32 cellular contexts compared by ENCODE assay signal in the genomic region with DNA sequence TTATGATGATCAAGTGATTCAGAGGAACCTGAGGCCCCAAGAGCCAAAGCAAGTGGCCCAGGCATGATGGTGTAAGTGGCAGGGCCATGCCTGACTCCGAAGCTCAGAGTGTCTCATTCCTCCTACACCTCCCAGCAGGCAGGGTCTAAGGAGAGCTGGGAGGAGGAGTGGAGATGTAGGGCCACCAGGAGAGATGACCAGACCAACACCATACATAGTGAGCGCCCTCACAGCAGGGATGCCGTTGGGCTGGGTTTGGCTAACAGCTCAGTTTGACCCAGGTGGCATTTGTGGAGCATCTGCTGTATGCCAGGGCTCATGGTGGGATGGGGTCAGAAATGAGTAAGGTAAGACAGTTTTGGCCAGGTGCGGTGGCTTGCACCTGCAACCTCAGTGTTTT.
"Had no signal": no experiment of that assay in that cellular context is flagged by ENCODE, and none has a peak within 500 bp of the region (broad histone marks: within the 10 kb centered on the region; RNA-seq: fewer than 3 reads in every experiment).

No MANE protein-coding gene starts in this region.

- H3K4me1 Mint-ChIP-seq: activated B cell treated with CpG ODN at 0.5 μM for 24 hours; activated CD4-positive, alpha-beta memory T cell treated with anti-CD3 and anti-CD28 coated beads, Interleukin-2, amount 10 ng/mL, durations not matched to agents 7 days and 5 days; activated CD4-positive, alpha-beta T cell treated with anti-CD3 and anti-CD28 coated beads, Interleukin-2, amount 10 ng/mL, durations not matched to agents 7 days and 5 days; activated naive CD4-positive, alpha-beta T cell treated with anti-CD3 and anti-CD28 coated beads, Interleukin-2, amount 10 ng/mL, durations not matched to agents 7 days and 5 days; activated naive CD8-positive, alpha-beta T cell treated with anti-CD3 and anti-CD28 coated beads, Interleukin-2, amount 10 ng/mL, durations not matched to agents 7 days and 5 days; brain; T-cell had no signal

- DNase-seq: activated B cell treated with CpG ODN at 0.5 μM for 24 hours; activated CD4-positive, alpha-beta memory T cell treated with anti-CD3 and anti-CD28 coated beads, Interleukin-2, amount 10 ng/mL, durations not matched to agents 7 days and 5 days; activated CD4-positive, alpha-beta T cell treated with anti-CD3 and anti-CD28 coated beads for 1 hour; activated CD4-positive, alpha-beta T cell treated with anti-CD3 and anti-CD28 coated beads for 4 hours; activated CD4-positive, alpha-beta T cell treated with anti-CD3 and anti-CD28 coated beads, Interleukin-2, amount 10 ng/mL, durations not matched to agents 7 days and 5 days; activated CD4-positive, alpha-beta T cell treated with anti-CD3 and anti-CD28 coated beads, Interleukin-2, amount 50 U/mL, for 4 hours; activated CD8-positive, alpha-beta memory T cell treated with anti-CD3 and anti-CD28 coated beads, Interleukin-2, amount 50 U/mL, for 48 hours; activated gamma-delta T cell; activated naive CD4-positive, alpha-beta T cell; activated naive CD4-positive, alpha-beta T cell treated with anti-CD3 and anti-CD28 coated beads, Interleukin-2, amount 10 ng/mL, durations not matched to agents 7 days and 5 days; activated naive CD8-positive, alpha-beta T cell treated with anti-CD3 and anti-CD28 coated beads, Interleukin-2, amount 10 ng/mL, durations not matched to agents 7 days and 5 days; activated T-cell treated with anti-CD3 and anti-CD28 coated beads for 4 hours; activated T-cell treated with anti-CD3 and anti-CD28 coated beads, Interleukin-2, amount 50 U/mL, for 24 hours; activated T-cell treated with anti-CD3 and anti-CD28 coated beads, Interleukin-2, amount 50 U/mL, for 72 hours; central memory CD4-positive, alpha-beta T cell; cerebellar nuclear complex; colonic mucosa; effector CD8-positive, alpha-beta T cell; foreskin fibroblast; head of caudate nucleus; T-cell; T1000; WERI-Rb-1 had no signal

- H3K4me3 Mint-ChIP-seq: activated B cell treated with CpG ODN at 0.5 μM for 24 hours; activated CD4-positive, alpha-beta memory T cell treated with anti-CD3 and anti-CD28 coated beads, Interleukin-2, amount 10 ng/mL, durations not matched to agents 7 days and 5 days; activated CD4-positive, alpha-beta T cell treated with anti-CD3 and anti-CD28 coated beads, Interleukin-2, amount 10 ng/mL, durations not matched to agents 7 days and 5 days; activated naive CD4-positive, alpha-beta T cell treated with anti-CD3 and anti-CD28 coated beads, Interleukin-2, amount 10 ng/mL, durations not matched to agents 7 days and 5 days; activated naive CD8-positive, alpha-beta T cell treated with anti-CD3 and anti-CD28 coated beads, Interleukin-2, amount 10 ng/mL, durations not matched to agents 7 days and 5 days; activated T-cell treated with anti-CD3 and anti-CD28 coated beads, Interleukin-2, amount 50 U/mL, for 24 hours; activated T-cell treated with anti-CD3 and anti-CD28 coated beads, Interleukin-2, amount 50 U/mL, for 72 hours; brain; T-cell; T-helper 1 cell treated with Interleukin-12 subunit alpha and Interleukin-12 subunit beta and Interleukin-4 antibody, amounts not matched to agents 30 μg/mL and 1 μg/mL, for 36 hours; T-helper 2 cell treated with Interferon-gamma antibody and Interleukin-4, amounts not matched to agents 5 μg/mL and 100 μg/mL, for 36 hours had no signal

- H3K27me3 Mint-ChIP-seq: activated CD4-positive, alpha-beta memory T cell treated with anti-CD3 and anti-CD28 coated beads, Interleukin-2, amount 10 ng/mL, durations not matched to agents 7 days and 5 days; activated CD4-positive, alpha-beta T cell treated with anti-CD3 and anti-CD28 coated beads, Interleukin-2, amount 10 ng/mL, durations not matched to agents 7 days and 5 days; activated naive CD8-positive, alpha-beta T cell treated with anti-CD3 and anti-CD28 coated beads, Interleukin-2, amount 10 ng/mL, durations not matched to agents 7 days and 5 days had no signal

- H3K36me3 Mint-ChIP-seq: activated naive CD4-positive, alpha-beta T cell treated with anti-CD3 and anti-CD28 coated beads, Interleukin-2, amount 10 ng/mL, durations not matched to agents 7 days and 5 days; activated naive CD4-positive, alpha-beta T cell treated with anti-CD3 and anti-CD28 coated beads, Interleukin-2, amount 50 U/mL, for 72 hours; activated naive CD8-positive, alpha-beta T cell treated with anti-CD3 and anti-CD28 coated beads, Interleukin-2, amount 10 ng/mL, durations not matched to agents 7 days and 5 days; brain; T-cell had no signal

- H3K27ac Mint-ChIP-seq: activated B cell treated with CpG ODN at 0.5 μM for 24 hours; activated CD4-positive, alpha-beta memory T cell treated with anti-CD3 and anti-CD28 coated beads, Interleukin-2, amount 10 ng/mL, durations not matched to agents 7 days and 5 days; activated CD4-positive, alpha-beta T cell treated with anti-CD3 and anti-CD28 coated beads, Interleukin-2, amount 10 ng/mL, durations not matched to agents 7 days and 5 days; activated naive CD4-positive, alpha-beta T cell treated with anti-CD3 and anti-CD28 coated beads, Interleukin-2, amount 10 ng/mL, durations not matched to agents 7 days and 5 days; activated naive CD4-positive, alpha-beta T cell treated with anti-CD3 and anti-CD28 coated beads, Interleukin-2, amount 50 U/mL, for 72 hours; activated naive CD8-positive, alpha-beta T cell treated with anti-CD3 and anti-CD28 coated beads, Interleukin-2, amount 10 ng/mL, durations not matched to agents 7 days and 5 days; activated T-cell treated with anti-CD3 and anti-CD28 coated beads, Interleukin-2, amount 50 U/mL, for 24 hours; activated T-cell treated with anti-CD3 and anti-CD28 coated beads, Interleukin-2, amount 50 U/mL, for 72 hours; brain; T-cell; T-helper 1 cell treated with Interleukin-12 subunit alpha and Interleukin-12 subunit beta and Interleukin-4 antibody, amounts not matched to agents 30 μg/mL and 1 μg/mL, for 36 hours; T-helper 2 cell treated with Interferon-gamma antibody and Interleukin-4, amounts not matched to agents 5 μg/mL and 100 μg/mL, for 36 hours had no signal

- H3K9me3 ChIP-seq: ascending aorta, breast epithelium, colonic mucosa had no signal

- FAIRE-seq: endometrium, endothelial cell of umbilical vein, frontal cortex had no signal

- ATAC-seq: activated naive CD4-positive, alpha-beta T cell treated with anti-CD3 and anti-CD28 coated beads, Interleukin-2, amount 50 U/mL, for 72 hours; activated T-cell treated with anti-CD3 and anti-CD28 coated beads, Interleukin-2, amount 50 U/mL, for 72 hours; T-cell had no signal

- H3K9me3 Mint-ChIP-seq: activated B cell treated with CpG ODN at 0.5 μM for 24 hours; activated CD4-positive, alpha-beta memory T cell treated with anti-CD3 and anti-CD28 coated beads, Interleukin-2, amount 10 ng/mL, durations not matched to agents 7 days and 5 days; activated CD4-positive, alpha-beta T cell treated with anti-CD3 and anti-CD28 coated beads, Interleukin-2, amount 10 ng/mL, durations not matched to agents 7 days and 5 days; activated naive CD4-positive, alpha-beta T cell treated with anti-CD3 and anti-CD28 coated beads, Interleukin-2, amount 10 ng/mL, durations not matched to agents 7 days and 5 days; activated naive CD4-positive, alpha-beta T cell treated with anti-CD3 and anti-CD28 coated beads, Interleukin-2, amount 50 U/mL, for 72 hours; activated naive CD8-positive, alpha-beta T cell treated with anti-CD3 and anti-CD28 coated beads, Interleukin-2, amount 10 ng/mL, durations not matched to agents 7 days and 5 days; activated T-cell treated with anti-CD3 and anti-CD28 coated beads, Interleukin-2, amount 50 U/mL, for 24 hours; activated T-cell treated with anti-CD3 and anti-CD28 coated beads, Interleukin-2, amount 50 U/mL, for 72 hours; brain; T-cell; T-helper 1 cell treated with Interleukin-12 subunit alpha and Interleukin-12 subunit beta and Interleukin-4 antibody, amounts not matched to agents 30 μg/mL and 1 μg/mL, for 36 hours; T-helper 2 cell treated with Interferon-gamma antibody and Interleukin-4, amounts not matched to agents 5 μg/mL and 100 μg/mL, for 36 hours had no signal
